In the genomic region with DNA sequence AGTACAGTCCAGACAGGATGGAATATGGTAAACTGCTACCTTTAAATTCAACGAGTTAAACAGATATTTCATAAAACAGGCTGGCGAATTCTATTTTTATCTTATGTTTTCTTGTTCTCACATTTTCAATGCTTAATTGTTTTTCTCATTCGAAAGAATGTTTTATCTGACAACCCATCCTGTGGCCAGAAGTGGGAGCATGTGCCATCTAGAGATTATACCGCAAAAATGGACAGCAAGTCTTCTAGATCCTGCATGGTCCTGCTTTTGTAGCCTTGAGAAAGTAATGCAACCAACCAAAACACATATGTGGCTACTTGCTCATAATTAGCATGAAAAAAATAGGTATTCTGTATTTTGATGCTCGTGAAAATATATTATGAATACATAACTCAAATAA, we compare ENCODE assay signal across 1 cellular context.
TF ChIP-seq lines count a peak whose summit lies in the region.

No MANE protein-coding gene starts in this region.

TF ChIP-seq in HepG2, 621 proteins besides CTCF, POLR2A, EP300 and RAD21:
- TF ChIP-seq ZFAT (CRISPR knock-in tag; conservative IDR thresholded peaks at IDR 0.05) (no peak), ZMYM2 (CRISPR knock-in tag; IDR thresholded peaks at IDR 0.05) (no peak), ZNF639 (CRISPR knock-in tag; conservative IDR thresholded peaks at IDR 0.05) (no peak), SETDB1 (CRISPR knock-in tag; IDR thresholded peaks at IDR 0.05; ENCODE audit: borderline replicate concordance) (no peak)
